Comparison of ENCODE assay signal across 22 cellular contexts in genomic region chr11:22713336-22713735, GRCh38. TPM values are rescaled to one million over a fixed set of nuclear protein-coding genes. Genes with fewer than 3 reads are reported as not detected.
DNase-seq lines count a peak whose midpoint lies in the region; ATAC-seq, FAIRE-seq and TF ChIP-seq lines count a peak whose summit lies in the region.
"Had no signal": no experiment of that assay in that cellular context is flagged by ENCODE, and none has a peak within 500 bp of the region (broad histone marks: within the 10 kb centered on the region; RNA-seq: fewer than 3 reads in every experiment).

No MANE protein-coding gene starts in this region.

- H3K4me1 ChIP-seq in mammary epithelial cell (ENCODE audit: insufficient read depth, low read length) = peaks cover 19% of the 10 kb centered on the region
- H3K4me1 ChIP-seq in breast epithelium = no peaks in the 10 kb centered on the region
- H3K4me1 ChIP-seq in keratinocyte (ENCODE audit: control insufficient read depth, extremely low read depth, insufficient read depth, low read length) = peaks cover 19% of the 10 kb centered on the region
- H3K4me1 ChIP-seq: A549; BLaER1 treated with 17β-estradiol and CSF1 and Interleukin-3, amounts not matched to agents 10 nM and 100 nM had no signal

- no peaks in the 10 kb centered on the region for H3K9me1 ChIP-seq in keratinocyte (ENCODE audit: control insufficient read depth, extremely low read depth, insufficient read depth, low read length)

- TF ChIP-seq CTCF in mammary epithelial cell (conservative IDR thresholded peaks at IDR 0.05 in 1 of 2, IDR thresholded peaks at IDR 0.05 in 1 of 2; ENCODE audit: extremely low read depth in 1 of 2, insufficient read depth in 1 of 2, low read depth in 1 of 2, low read length in 2 of 2) = no peak
- TF ChIP-seq CTCF in breast epithelium (IDR thresholded peaks at IDR 0.05) = no peak
- no peak for TF ChIP-seq CTCF in epithelial cell of esophagus (IDR thresholded peaks at IDR 0.05; ENCODE audit: insufficient read depth, low read depth, low read length, missing control alignments)
- TF ChIP-seq CTCF in keratinocyte (optimal IDR thresholded peaks at IDR 0.05 in 1 of 3, IDR thresholded peaks at IDR 0.05 in 1 of 3, conservative IDR thresholded peaks at IDR 0.05 in 1 of 3; ENCODE audit: extremely low read depth in 1 of 3, insufficient read depth in 2 of 3, low read length in 3 of 3) = no peak

- no peak for FAIRE-seq in keratinocyte (lab: Jason Lieb, UNC)
- FAIRE-seq: A549, D721Med, G401.6, GM12891, GM19239 had no signal

- H4K20me1 ChIP-seq in mammary epithelial cell (ENCODE audit: insufficient read depth, low read length) = no peaks in the 10 kb centered on the region
- H4K20me1 ChIP-seq in keratinocyte (ENCODE audit: control insufficient read depth, extremely low read depth, insufficient read depth, low read length) = no peaks in the 10 kb centered on the region
- H4K20me1 ChIP-seq: BLaER1 treated with 17β-estradiol and CSF1 and Interleukin-3, amounts not matched to agents 10 nM and 100 nM had no signal

- intact Hi-C loops in mammary epithelial cell (cut with micrococcal nuclease) = no loop called here
- intact Hi-C loops in breast epithelium (cut with DNase I; ENCODE audit: low total_unique reads) = no loop called here

- H3K27me3 ChIP-seq in mammary epithelial cell (ENCODE audit: insufficient read depth, low read length) (no peaks in the 10 kb centered on the region), breast epithelium (no peaks in the 10 kb centered on the region), keratinocyte (ENCODE audit: control insufficient read depth, extremely low read depth, insufficient read depth, low read length) (no peaks in the 10 kb centered on the region)
- H3K27me3 ChIP-seq: BLaER1 treated with 17β-estradiol and CSF1 and Interleukin-3, amounts not matched to agents 10 nM and 100 nM had no signal

- H3K27ac ChIP-seq in mammary epithelial cell (ENCODE audit: insufficient read depth, low read depth, low read length) (no peak overlapping the region), breast epithelium (no peak overlapping the region), keratinocyte (ENCODE audit: control insufficient read depth, insufficient read depth, low read length) (no peak overlapping the region)
- H3K27ac ChIP-seq: 22Rv1; A549; BLaER1 treated with 17β-estradiol and CSF1 and Interleukin-3, amounts not matched to agents 10 nM and 100 nM; C4-2B had no signal

- WGBS in mammary epithelial cell (ENCODE audit: low coverage, missing lambda C conversion rate) = 87% methylated on average over 1 of the region's 1 CpG

- H3K9me3 ChIP-seq in mammary epithelial cell (replicated peaks; ENCODE audit: insufficient read depth, low read length) = no peaks in the 10 kb centered on the region
- peaks cover 0 to 8% of the 10 kb centered on the region in 2 donors for H3K9me3 ChIP-seq in breast epithelium
- no peaks in the 10 kb centered on the region for H3K9me3 ChIP-seq in keratinocyte (ENCODE audit: control insufficient read depth, low read depth, low read length)
- H3K9me3 ChIP-seq: A549; BLaER1 treated with 17β-estradiol and CSF1 and Interleukin-3, amounts not matched to agents 10 nM and 100 nM had no signal

- H3K4me2 ChIP-seq in mammary epithelial cell (ENCODE audit: insufficient read depth, low read depth, low read length) (no peak overlapping the region), keratinocyte (ENCODE audit: control insufficient read depth, extremely low read depth, insufficient read depth, low read depth, low read length) (no peak overlapping the region)
- H3K4me2 ChIP-seq: A549; BLaER1 treated with 17β-estradiol and CSF1 and Interleukin-3, amounts not matched to agents 10 nM and 100 nM had no signal

- no peak overlapping the region for H2AFZ ChIP-seq in mammary epithelial cell (ENCODE audit: low read depth, low read length)
- peak overlapping the region; percentile 9 for H2AFZ ChIP-seq in keratinocyte (ENCODE audit: control insufficient read depth, low read length)

- no peak for ATAC-seq in GM21619 (IDR thresholded peaks at IDR 0.05; ENCODE audit: unreplicated experiment)
- ATAC-seq: A549; CD8-positive, alpha-beta T cell had no signal

- H3K9ac ChIP-seq in mammary epithelial cell (ENCODE audit: insufficient read depth, low read length) (no peak overlapping the region), keratinocyte (ENCODE audit: control insufficient read depth, extremely low read depth, insufficient read depth, low read length) (no peak overlapping the region)
- H3K9ac ChIP-seq: BLaER1 treated with 17β-estradiol and CSF1 and Interleukin-3, amounts not matched to agents 10 nM and 100 nM had no signal

- H3K4me3 ChIP-seq in mammary epithelial cell (replicated peaks in 1 of 3; ENCODE audit: insufficient read depth in 1 of 3, low read depth in 2 of 3, low read length in 3 of 3) = no peak overlapping the region
- no peak overlapping the region for H3K4me3 ChIP-seq in breast epithelium
- H3K4me3 ChIP-seq in epithelial cell of esophagus (ENCODE audit: low read length) = no peak overlapping the region
- no peak overlapping the region for H3K4me3 ChIP-seq in keratinocyte (ENCODE audit: control insufficient read depth in 2 of 3, extremely low read depth in 1 of 3, insufficient read depth in 2 of 3, low read depth in 1 of 3, low read length in 3 of 3)
- H3K4me3 ChIP-seq: A549; BLaER1 treated with 17β-estradiol and CSF1 and Interleukin-3, amounts not matched to agents 10 nM and 100 nM had no signal

- H3K36me3 ChIP-seq in mammary epithelial cell (ENCODE audit: insufficient read depth, low read length) (no peaks in the 10 kb centered on the region), breast epithelium (no peaks in the 10 kb centered on the region), keratinocyte (ENCODE audit: control insufficient read depth in 2 of 2, extremely low read depth in 1 of 2, insufficient read depth in 2 of 2, low read length in 2 of 2) (no peaks in the 10 kb centered on the region)
- H3K36me3 ChIP-seq: BLaER1 treated with 17β-estradiol and CSF1 and Interleukin-3, amounts not matched to agents 10 nM and 100 nM had no signal

- in situ Hi-C loops in mammary epithelial cell (cut with MboI; ENCODE audit: low sequenced_read_pairs in 2 of 2) = no loop called here

- no TSS peak for BruUV-seq in mammary epithelial cell (replicated peaks; lab: Mats Ljungman, UMichigan)

- H3K79me2 ChIP-seq in mammary epithelial cell (ENCODE audit: insufficient read depth, low read length) (no peaks in the 10 kb centered on the region), keratinocyte (ENCODE audit: control insufficient read depth, insufficient read depth, low read length) (no peaks in the 10 kb centered on the region)

- peak; percentile 14 for DNase-seq in mammary epithelial cell
- DNase-seq in breast epithelium (ENCODE audit: low spot score in 2 of 2) = no peak
- DNase-seq in epithelial cell of esophagus (ENCODE audit: low read depth) = peak; percentile 55
- no peak for DNase-seq in keratinocyte (ENCODE audit: low read depth, low spot score)
- DNase-seq in stimulated activated naive CD4-positive, alpha-beta T cell treated with Interleukin-2 at 50 U/mL for 16 hours (lab: John Stamatoyannopoulos, UW) = no peak
- no peak for DNase-seq in LoVo (ENCODE audit: low spot score)
- DNase-seq: AML-193; Caco-2; Calu3; CD4-positive, alpha-beta T cell; CD8-positive, alpha-beta T cell; DMS79 treated with DMSO at 0.1 percent for 48 hours; GF-D8 had no signal

- dilution Hi-C loops in mammary epithelial cell (cut with HindIII; ENCODE audit: low sequenced_read_pairs) (no loop called here), keratinocyte (cut with MboI; ENCODE audit: extremely low pct_ligation_motif_present, low sequenced_read_pairs) (no loop called here)

- CTCF ChIA-PET in mammary epithelial cell (lab: Charles Lee; ENCODE audit: low non-redundant PET) = no interaction called here

- TF ChIP-seq POLR2A in breast epithelium (IDR thresholded peaks at IDR 0.05) = no peak

RNA-seq across cellular contexts. Expression of gene GAS2, which starts 46.9 kb away (rescaled TPM):
- total RNA-seq in mammary epithelial cell = 1 to 10 TPM; 1.3 to 1.4 TPM
- polyA plus RNA-seq in mammary epithelial cell = 0.92 TPM
- not detected for polyA minus RNA-seq in mammary epithelial cell
- 10 to 100 TPM in 2 of 3 donors, under 1 TPM in 1; 0.96 to 22.1 (median 10.2) TPM for total RNA-seq in breast epithelium
- 0.62 to 0.96 TPM (median 0.64 TPM) in 3 replicates for polyA plus RNA-seq in keratinocyte
- not detected for polyA plus RNA-seq in keratinocyte (2011; ENCODE audit: low read depth)
- polyA plus RNA-seq in keratinocyte (2011; cell fraction: cytosol; rRNA removed) = 0.96 and 1.1 TPM in 2 replicates
- polyA plus RNA-seq in keratinocyte (2011; cell fraction: nucleus; rRNA removed) = 0.98 and 1.7 TPM in 2 replicates
- 0.71 and 0.81 TPM in 2 replicates for polyA plus RNA-seq in keratinocyte (2012; ENCODE audit: low replicate concordance)
- 0.39 to 0.61 TPM (median 0.46 TPM) in 3 replicates for polyA minus RNA-seq in keratinocyte
- polyA minus RNA-seq in keratinocyte (2011; cell fraction: cytosol; rRNA and poly(A)+ RNA removed) = not detected
- 0.54 TPM in 1 of 2 replicates, not detected in the other for polyA minus RNA-seq in keratinocyte (2011; cell fraction: nucleus; rRNA and poly(A)+ RNA removed)

Comparison
In these comparisons a context has a peak if more than half of its experiments do, and no peak if none do; other contexts are left out.
1. DNase-seq: peak in mammary epithelial cell (single experiment) and epithelial cell of esophagus (single experiment); none in breast epithelium (0 of 2), keratinocyte (single experiment), stimulated activated naive CD4-positive, alpha-beta T cell treated with Interleukin-2 at 50 U/mL for 16 hours (single experiment) and LoVo (single experiment).